ENCODE assay signal across 8 cellular contexts in the genomic region with DNA sequence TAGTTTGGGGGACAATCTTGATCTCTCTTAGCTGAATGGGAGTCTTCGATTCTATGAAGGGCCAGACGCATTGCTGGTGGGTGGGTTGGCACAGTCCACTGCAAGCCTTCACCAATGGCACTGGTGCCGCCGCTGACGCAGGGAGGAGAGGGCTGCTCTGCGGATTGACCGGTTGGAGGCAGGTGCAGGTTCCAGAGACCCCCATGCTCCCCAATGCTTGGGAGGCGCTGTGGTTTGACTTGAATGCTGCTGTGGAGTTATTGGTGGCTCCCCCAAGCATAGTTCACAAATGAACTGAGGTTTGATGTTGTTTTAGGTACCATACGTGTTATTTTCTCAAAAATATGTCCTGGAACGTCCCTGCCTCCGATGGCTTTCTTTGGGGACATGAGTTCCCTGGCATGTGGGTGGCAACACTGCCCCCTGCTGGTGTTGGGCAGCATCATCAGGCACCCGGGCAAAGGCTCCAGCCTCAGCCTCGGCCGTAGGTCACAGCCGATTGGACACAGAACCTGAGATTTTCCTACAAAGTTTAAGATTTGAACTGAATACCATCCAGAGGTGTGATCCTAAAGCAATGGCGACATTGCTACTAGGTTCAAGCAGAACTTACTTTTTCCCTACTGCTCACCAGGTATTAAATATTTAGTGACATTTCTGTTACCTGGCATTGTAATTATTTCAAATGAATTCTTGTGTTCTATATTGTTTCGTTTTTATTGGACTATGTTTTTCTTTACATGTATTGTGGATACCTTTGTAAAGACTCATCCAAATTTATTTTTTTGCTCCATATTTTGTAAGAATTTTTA.
DNase-seq lines count a peak whose midpoint lies in the region; ATAC-seq and TF ChIP-seq lines count a peak whose summit lies in the region.

No MANE protein-coding gene starts in this region.

- no peak overlapping the region for H3K27ac ChIP-seq in Peyer's patch
- H3K27ac ChIP-seq in stomach: no peak overlapping the region

- no peak overlapping the region for H3K4me3 ChIP-seq in Peyer's patch
- no peak overlapping the region for H3K4me3 ChIP-seq in fibroblast of pulmonary artery (replicated peaks; ENCODE audit: low read depth, low read length)
- no peak overlapping the region for H3K4me3 ChIP-seq in neuron (ENCODE audit: low read length)
- no peak overlapping the region for H3K4me3 ChIP-seq in stomach

- peak; percentile 93 to 95 (median 94) for TF ChIP-seq CTCF in Peyer's patch (IDR thresholded peaks at IDR 0.05)
- TF ChIP-seq CTCF in fibroblast of pulmonary artery (IDR thresholded peaks at IDR 0.05; ENCODE audit: low read length, missing control alignments): peak; percentile 98
- TF ChIP-seq CTCF in stomach (IDR thresholded peaks at IDR 0.05): peak in 6 of 7 experiments; percentile 25 to 98 (median 96)

- H3K9me3 ChIP-seq in Peyer's patch (no peaks in the 10 kb centered on the region), neuron (ENCODE audit: low read length) (no peaks in the 10 kb centered on the region), stomach (no peaks in the 10 kb centered on the region)

- 23 to 37% (median 31%) methylated on average over 17 of the region's 17 CpGs for WGBS in stomach, 5 donors

- intact Hi-C loops in stomach (cut with DNase I; ENCODE audit: low total_unique reads): loop anchor here (10.0 kb wide), 2 partner anchors 95 to 225 kb away; no protein-coding TSS in a partner anchor

- H3K27me3 ChIP-seq in Peyer's patch: no peaks in the 10 kb centered on the region
- H3K27me3 ChIP-seq in neuron (ENCODE audit: insufficient read depth, low read length): peaks cover 3% of the 10 kb centered on the region
- H3K27me3 ChIP-seq in stomach: no peaks in the 10 kb centered on the region

- ATAC-seq in GM19397 (IDR thresholded peaks at IDR 0.05; ENCODE audit: unreplicated experiment) (peak; percentile 87), HG03571 (IDR thresholded peaks at IDR 0.05; ENCODE audit: unreplicated experiment) (peak; percentile 76)

- peak overlapping the region; percentile 42 for H2AFZ ChIP-seq in neuron (ENCODE audit: low read depth, low read length)

- TF ChIP-seq EP300 in stomach (IDR thresholded peaks at IDR 0.05): no peak

- H3K4me1 ChIP-seq in Peyer's patch (peaks cover 0 to 6% (median 0%) of the 10 kb centered on the region in 4 donors), neuron (ENCODE audit: insufficient read depth, low read length) (peaks cover 2% of the 10 kb centered on the region), stomach (peaks cover 0 to 9% (median 6%) of the 10 kb centered on the region in 4 donors)

- H3K36me3 ChIP-seq in Peyer's patch: no peaks in the 10 kb centered on the region
- no peaks in the 10 kb centered on the region for H3K36me3 ChIP-seq in neuron (ENCODE audit: insufficient read depth, low read length)
- H3K36me3 ChIP-seq in stomach: no peaks in the 10 kb centered on the region

- TF ChIP-seq POLR2A in Peyer's patch (IDR thresholded peaks at IDR 0.05): no peak
- no peak for TF ChIP-seq POLR2A in stomach (IDR thresholded peaks at IDR 0.05)

- DNase-seq in COR-L47 (lab: John Stamatoyannopoulos, UW): peak; percentile 66
- peak; percentile 73 to 90 (median 86) for DNase-seq in Peyer's patch
- peak; percentile 57 for DNase-seq in activated T-helper 1 cell treated with Interleukin-2 at 50 U/mL for 16 hours (ENCODE audit: low read depth)
- DNase-seq in fibroblast of pulmonary artery (ENCODE audit: low read depth): peak; percentile 78
- DNase-seq in stomach: peak; percentile 84
